ENCODE assay signal across 3 cellular contexts in genomic region chr14:91961297-91962220, GRCh38.
TF ChIP-seq lines count a peak whose summit lies in the region.

No MANE protein-coding gene starts in this region.

TF ChIP-seq in SK-N-SH treated with all-trans-retinoic acid at 6 μM for 48 hours, 23 proteins besides CTCF, POLR2A, EP300 and RAD21:
- TF ChIP-seq RARB (CRISPR knock-in tag; IDR thresholded peaks at IDR 0.05) (no peak), TOX (CRISPR knock-in tag; IDR thresholded peaks at IDR 0.05; ENCODE audit: borderline replicate concordance) (no peak), ZNF70 (CRISPR knock-in tag; IDR thresholded peaks at IDR 0.05) (no peak), PPARA (CRISPR knock-in tag; IDR thresholded peaks at IDR 0.05; ENCODE audit: borderline replicate concordance) (no peak), ZNF8 (CRISPR knock-in tag; IDR thresholded peaks at IDR 0.05) (no peak), ZNF565 (CRISPR knock-in tag; conservative IDR thresholded peaks at IDR 0.05; ENCODE audit: low read depth) (no peak), CSDC2 (CRISPR knock-in tag; IDR thresholded peaks at IDR 0.05) (no peak), ZFP3 (CRISPR knock-in tag; IDR thresholded peaks at IDR 0.05) (no peak), TCF4 (CRISPR knock-in tag; IDR thresholded peaks at IDR 0.05; ENCODE audit: borderline replicate concordance) (no peak), ZFP30 (CRISPR knock-in tag; IDR thresholded peaks at IDR 0.05) (no peak), BACH2 (CRISPR knock-in tag; IDR thresholded peaks at IDR 0.05; ENCODE audit: borderline replicate concordance) (no peak), GLIS3 (CRISPR knock-in tag; IDR thresholded peaks at IDR 0.05) (no peak)
- TF ChIP-seq, protein P1, sequence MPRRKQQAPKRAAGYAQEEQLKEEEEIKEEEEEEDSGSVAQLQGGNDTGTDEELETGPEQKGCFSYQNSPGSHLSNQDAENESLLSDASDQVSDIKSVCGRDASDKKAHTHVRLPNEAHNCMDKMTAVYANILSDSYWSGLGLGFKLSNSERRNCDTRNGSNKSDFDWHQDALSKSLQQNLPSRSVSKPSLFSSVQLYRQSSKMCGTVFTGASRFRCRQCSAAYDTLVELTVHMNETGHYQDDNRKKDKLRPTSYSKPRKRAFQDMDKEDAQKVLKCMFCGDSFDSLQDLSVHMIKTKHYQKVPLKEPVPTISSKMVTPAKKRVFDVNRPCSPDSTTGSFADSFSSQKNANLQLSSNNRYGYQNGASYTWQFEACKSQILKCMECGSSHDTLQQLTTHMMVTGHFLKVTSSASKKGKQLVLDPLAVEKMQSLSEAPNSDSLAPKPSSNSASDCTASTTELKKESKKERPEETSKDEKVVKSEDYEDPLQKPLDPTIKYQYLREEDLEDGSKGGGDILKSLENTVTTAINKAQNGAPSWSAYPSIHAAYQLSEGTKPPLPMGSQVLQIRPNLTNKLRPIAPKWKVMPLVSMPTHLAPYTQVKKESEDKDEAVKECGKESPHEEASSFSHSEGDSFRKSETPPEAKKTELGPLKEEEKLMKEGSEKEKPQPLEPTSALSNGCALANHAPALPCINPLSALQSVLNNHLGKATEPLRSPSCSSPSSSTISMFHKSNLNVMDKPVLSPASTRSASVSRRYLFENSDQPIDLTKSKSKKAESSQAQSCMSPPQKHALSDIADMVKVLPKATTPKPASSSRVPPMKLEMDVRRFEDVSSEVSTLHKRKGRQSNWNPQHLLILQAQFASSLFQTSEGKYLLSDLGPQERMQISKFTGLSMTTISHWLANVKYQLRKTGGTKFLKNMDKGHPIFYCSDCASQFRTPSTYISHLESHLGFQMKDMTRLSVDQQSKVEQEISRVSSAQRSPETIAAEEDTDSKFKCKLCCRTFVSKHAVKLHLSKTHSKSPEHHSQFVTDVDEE (CRISPR knock-in tag; IDR thresholded peaks at IDR 0.05): no peak

TF ChIP-seq in SK-N-SH, 30 proteins besides CTCF, POLR2A, EP300 and RAD21:
- TF ChIP-seq SIN3A (IDR thresholded peaks at IDR 0.05; ENCODE audit: borderline replicate concordance, low read depth, low read length): no peak
- no peak for TF ChIP-seq SMC3 (IDR thresholded peaks at IDR 0.05; ENCODE audit: low read depth, low read length)
- no peak for TF ChIP-seq FOXJ3 (CRISPR knock-in tag; IDR thresholded peaks at IDR 0.05)
- no peak for TF ChIP-seq GABPA (IDR thresholded peaks at IDR 0.05; ENCODE audit: low read depth)
- TF ChIP-seq USF1 (IDR thresholded peaks at IDR 0.05; ENCODE audit: borderline replicate concordance, low read depth): no peak
- no peak for TF ChIP-seq POLR2AphosphoS5 (IDR thresholded peaks at IDR 0.05; ENCODE audit: low read depth, low read length)
- no peak for TF ChIP-seq TAF1 (IDR thresholded peaks at IDR 0.05; ENCODE audit: borderline replicate concordance, low read depth, low read length)
- no peak for TF ChIP-seq FOXM1 (IDR thresholded peaks at IDR 0.05; ENCODE audit: low read depth)

TF ChIP-seq in HepG2, 621 proteins besides CTCF, POLR2A, EP300 and RAD21:
- TF ChIP-seq, protein P2, sequence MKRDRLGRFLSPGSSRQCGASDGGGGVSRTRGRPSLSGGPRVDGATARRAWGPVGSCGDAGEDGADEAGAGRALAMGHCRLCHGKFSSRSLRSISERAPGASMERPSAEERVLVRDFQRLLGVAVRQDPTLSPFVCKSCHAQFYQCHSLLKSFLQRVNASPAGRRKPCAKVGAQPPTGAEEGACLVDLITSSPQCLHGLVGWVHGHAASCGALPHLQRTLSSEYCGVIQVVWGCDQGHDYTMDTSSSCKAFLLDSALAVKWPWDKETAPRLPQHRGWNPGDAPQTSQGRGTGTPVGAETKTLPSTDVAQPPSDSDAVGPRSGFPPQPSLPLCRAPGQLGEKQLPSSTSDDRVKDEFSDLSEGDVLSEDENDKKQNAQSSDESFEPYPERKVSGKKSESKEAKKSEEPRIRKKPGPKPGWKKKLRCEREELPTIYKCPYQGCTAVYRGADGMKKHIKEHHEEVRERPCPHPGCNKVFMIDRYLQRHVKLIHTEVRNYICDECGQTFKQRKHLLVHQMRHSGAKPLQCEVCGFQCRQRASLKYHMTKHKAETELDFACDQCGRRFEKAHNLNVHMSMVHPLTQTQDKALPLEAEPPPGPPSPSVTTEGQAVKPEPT (CRISPR knock-in tag; IDR thresholded peaks at IDR 0.05; ENCODE audit: low read depth): no peak
- TF ChIP-seq ZNF510 (CRISPR knock-in tag; IDR thresholded peaks at IDR 0.05; ENCODE audit: low read depth) (no peak), ZNF33A (CRISPR knock-in tag; IDR thresholded peaks at IDR 0.05; ENCODE audit: borderline replicate concordance) (no peak), KDM3A (CRISPR knock-in tag; IDR thresholded peaks at IDR 0.05; ENCODE audit: low read depth) (no peak), HBP1 (CRISPR knock-in tag; IDR thresholded peaks at IDR 0.05; ENCODE audit: low read depth) (no peak), ZSCAN9 (CRISPR knock-in tag; IDR thresholded peaks at IDR 0.05; ENCODE audit: borderline replicate concordance) (no peak), ZNF335 (CRISPR knock-in tag; IDR thresholded peaks at IDR 0.05) (no peak), ZNF792 (CRISPR knock-in tag; IDR thresholded peaks at IDR 0.05) (no peak), NCOA1 (CRISPR knock-in tag; IDR thresholded peaks at IDR 0.05) (no peak), TERF1 (CRISPR knock-in tag; IDR thresholded peaks at IDR 0.05) (no peak), PAWR (CRISPR knock-in tag; IDR thresholded peaks at IDR 0.05; ENCODE audit: borderline replicate concordance) (no peak), NFKB2 (CRISPR knock-in tag; IDR thresholded peaks at IDR 0.05; ENCODE audit: borderline replicate concordance) (no peak), NR2F6 (IDR thresholded peaks at IDR 0.05) (no peak), NR2F6 (CRISPR knock-in tag; IDR thresholded peaks at IDR 0.05) (no peak)
- TF ChIP-seq, protein P3, sequence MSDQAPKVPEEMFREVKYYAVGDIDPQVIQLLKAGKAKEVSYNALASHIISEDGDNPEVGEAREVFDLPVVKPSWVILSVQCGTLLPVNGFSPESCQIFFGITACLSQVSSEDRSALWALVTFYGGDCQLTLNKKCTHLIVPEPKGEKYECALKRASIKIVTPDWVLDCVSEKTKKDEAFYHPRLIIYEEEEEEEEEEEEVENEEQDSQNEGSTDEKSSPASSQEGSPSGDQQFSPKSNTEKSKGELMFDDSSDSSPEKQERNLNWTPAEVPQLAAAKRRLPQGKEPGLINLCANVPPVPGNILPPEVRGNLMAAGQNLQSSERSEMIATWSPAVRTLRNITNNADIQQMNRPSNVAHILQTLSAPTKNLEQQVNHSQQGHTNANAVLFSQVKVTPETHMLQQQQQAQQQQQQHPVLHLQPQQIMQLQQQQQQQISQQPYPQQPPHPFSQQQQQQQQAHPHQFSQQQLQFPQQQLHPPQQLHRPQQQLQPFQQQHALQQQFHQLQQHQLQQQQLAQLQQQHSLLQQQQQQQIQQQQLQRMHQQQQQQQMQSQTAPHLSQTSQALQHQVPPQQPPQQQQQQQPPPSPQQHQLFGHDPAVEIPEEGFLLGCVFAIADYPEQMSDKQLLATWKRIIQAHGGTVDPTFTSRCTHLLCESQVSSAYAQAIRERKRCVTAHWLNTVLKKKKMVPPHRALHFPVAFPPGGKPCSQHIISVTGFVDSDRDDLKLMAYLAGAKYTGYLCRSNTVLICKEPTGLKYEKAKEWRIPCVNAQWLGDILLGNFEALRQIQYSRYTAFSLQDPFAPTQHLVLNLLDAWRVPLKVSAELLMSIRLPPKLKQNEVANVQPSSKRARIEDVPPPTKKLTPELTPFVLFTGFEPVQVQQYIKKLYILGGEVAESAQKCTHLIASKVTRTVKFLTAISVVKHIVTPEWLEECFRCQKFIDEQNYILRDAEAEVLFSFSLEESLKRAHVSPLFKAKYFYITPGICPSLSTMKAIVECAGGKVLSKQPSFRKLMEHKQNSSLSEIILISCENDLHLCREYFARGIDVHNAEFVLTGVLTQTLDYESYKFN (CRISPR knock-in tag; conservative IDR thresholded peaks at IDR 0.05): no peak
- TF ChIP-seq, protein P4, sequence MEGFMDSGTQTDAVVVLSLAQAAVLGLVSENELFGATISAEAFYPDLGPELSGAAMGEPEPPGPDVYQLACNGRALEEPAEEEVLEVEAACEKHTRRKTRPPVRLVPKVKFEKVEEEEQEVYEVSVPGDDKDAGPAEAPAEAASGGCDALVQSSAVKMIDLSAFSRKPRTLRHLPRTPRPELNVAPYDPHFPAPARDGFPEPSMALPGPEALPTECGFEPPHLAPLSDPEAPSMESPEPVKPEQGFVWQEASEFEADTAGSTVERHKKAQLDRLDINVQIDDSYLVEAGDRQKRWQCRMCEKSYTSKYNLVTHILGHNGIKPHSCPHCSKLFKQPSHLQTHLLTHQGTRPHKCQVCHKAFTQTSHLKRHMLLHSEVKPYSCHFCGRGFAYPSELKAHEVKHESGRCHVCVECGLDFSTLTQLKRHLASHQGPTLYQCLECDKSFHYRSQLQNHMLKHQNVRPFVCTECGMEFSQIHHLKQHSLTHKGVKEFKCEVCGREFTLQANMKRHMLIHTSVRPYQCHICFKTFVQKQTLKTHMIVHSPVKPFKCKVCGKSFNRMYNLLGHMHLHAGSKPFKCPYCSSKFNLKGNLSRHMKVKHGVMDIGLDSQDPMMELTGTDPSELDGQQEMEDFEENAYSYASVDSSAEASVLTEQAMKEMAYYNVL (CRISPR knock-in tag; IDR thresholded peaks at IDR 0.05; ENCODE audit: borderline replicate concordance): no peak
